ENCODE assay signal across 27 cellular contexts in genomic region chr19:53506728-53507127, GRCh38.
"Had no signal": no experiment of that assay in that cellular context is flagged by ENCODE, and none has a peak within 500 bp of the region (broad histone marks: within the 10 kb centered on the region; RNA-seq: fewer than 3 reads in every experiment).

No MANE protein-coding gene starts in this region.

- H3K36me3 Mint-ChIP-seq: mesothelial cell of epicardium, natural killer cell had no signal

- H3K4me3 Mint-ChIP-seq: immature natural killer cell; mesothelial cell of epicardium; natural killer cell; stimulated activated naive B cell treated with anti-CD40 and anti-IgM and Interleukin-4, amounts not matched to agents 10 μg/mL and 1 μg/mL and 100 μg/mL, for 72 hours had no signal

- DNase-seq: hippocampal formation; immature natural killer cell; kidney; left colon; left lung; lower lobe of right lung; mammary epithelial cell; mesenchymal stem cell; naive B cell; natural killer cell; ovary; stimulated activated CD4-positive, alpha-beta T cell treated with anti-CD3 and anti-CD28 coated beads, Interleukin-12 subunit alpha, Interleukin-12 subunit beta, amount 100 ng/mL, for 4 hours; stimulated activated CD4-positive, alpha-beta T cell treated with anti-CD3 and anti-CD28 coated beads, Interleukin-15, amount 100 ng/mL, for 24 hours; stimulated activated CD4-positive, alpha-beta T cell treated with anti-CD3 and anti-CD28 coated beads, Interleukin-2, amount 100 ng/mL, for 24 hours; stimulated activated CD4-positive, alpha-beta T cell treated with anti-CD3 and anti-CD28 coated beads, Interleukin-4, amount 100 ng/mL, for 1 hour; stimulated activated naive B cell treated with anti-CD40 and anti-IgM and Interleukin-4, amounts not matched to agents 10 μg/mL and 1 μg/mL and 100 μg/mL, for 72 hours; stimulated activated naive CD8-positive, alpha-beta T cell treated with anti-CD3 and anti-CD28 coated beads, Interleukin-15, Interleukin-2, amounts not matched to agents 100 U/mL and 50 U/mL, for 24 hours; stomach; testis; thyroid gland; transverse colon; upper lobe of left lung had no signal

- H3K4me3 ChIP-seq: left lung, lower lobe of right lung, ovary, right atrium auricular region, skin epidermis, stomach, testis, thyroid gland, transverse colon, upper lobe of left lung, vagina had no signal

- H3K4me1 ChIP-seq: left lung, lower lobe of right lung, right atrium auricular region, stomach, thyroid gland, transverse colon, vagina had no signal

- H3K27me3 Mint-ChIP-seq: progenitor cell of endocrine pancreas had no signal

- H3K27me3 ChIP-seq: ovary, right atrium auricular region, testis, thyroid gland, transverse colon, upper lobe of left lung, vagina had no signal

- H3K36me3 ChIP-seq: left lung, lower lobe of right lung, ovary, right atrium auricular region, stomach, thyroid gland, transverse colon, upper lobe of left lung, vagina had no signal

- H3K27ac ChIP-seq: left lung, lower lobe of right lung, ovary, right atrium auricular region, skin epidermis, stomach, testis, thyroid gland, transverse colon, vagina had no signal

- H3K9me3 Mint-ChIP-seq: mesothelial cell of epicardium had no signal

- H3K9me3 ChIP-seq: left lung, lower lobe of right lung, ovary, right atrium auricular region, testis, thyroid gland, transverse colon, upper lobe of left lung, vagina had no signal

- H3K27ac Mint-ChIP-seq: immature natural killer cell; mesothelial cell of epicardium; natural killer cell; stimulated activated naive B cell treated with anti-CD40 and anti-IgM and Interleukin-4, amounts not matched to agents 10 μg/mL and 1 μg/mL and 100 μg/mL, for 72 hours had no signal

- H3K4me1 Mint-ChIP-seq: immature natural killer cell, natural killer cell had no signal
